ENCODE assay signal across 32 cellular contexts in the genomic region with DNA sequence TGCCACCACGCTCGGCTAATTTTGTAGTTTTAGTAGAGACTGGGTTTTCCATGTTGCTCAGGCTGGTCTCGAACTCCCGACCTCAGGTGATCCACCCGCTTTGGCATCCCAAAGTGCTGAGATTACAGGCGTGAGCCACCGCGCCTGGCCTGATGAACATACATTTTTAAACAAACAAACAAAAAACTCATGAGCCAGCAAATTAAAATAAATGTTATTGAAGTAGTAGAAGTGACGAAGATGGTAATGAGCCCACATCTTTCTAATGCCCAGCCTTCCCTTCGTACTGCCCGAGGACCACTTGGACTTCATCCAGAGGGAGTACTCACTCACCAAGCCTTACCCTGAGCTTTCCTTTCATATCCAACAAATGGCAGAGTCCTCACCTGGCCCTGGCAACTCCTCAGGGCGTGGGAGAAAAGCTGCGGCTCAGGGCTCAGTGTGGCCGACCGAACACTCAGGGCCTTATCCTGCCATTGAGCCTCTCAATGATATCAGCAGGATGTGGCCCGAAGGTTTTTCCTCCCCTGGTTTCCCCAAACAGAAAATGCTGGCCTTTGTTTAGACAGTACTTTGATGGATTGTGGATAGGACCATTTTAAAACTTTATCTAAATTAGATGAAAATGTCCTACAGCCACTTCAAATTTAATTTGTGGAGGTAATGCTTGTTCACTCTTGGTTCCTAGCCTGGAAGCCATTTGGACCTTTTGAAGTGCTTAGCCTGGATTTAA. TPM values are rescaled to one million over a fixed set of nuclear protein-coding genes. Genes with fewer than 3 reads are reported as not detected.
A peak's percentile ranks its signal among the peaks of the same experiment; 100 is the strongest.
DNase-seq lines count a peak whose midpoint lies in the region; TF ChIP-seq lines count a peak whose summit lies in the region.
"Had no signal": no experiment of that assay in that cellular context is flagged by ENCODE, and none has a peak within 500 bp of the region (broad histone marks: within the 10 kb centered on the region; RNA-seq: fewer than 3 reads in every experiment).

No MANE protein-coding gene starts in this region.

- in situ Hi-C loops in SK-MEL-5 (cut with HindIII; ENCODE audit: low pct_unique_long_range_greater_than_20kb, low sequenced_read_pairs) (no loop called here), GM13976 (cut with MboI; ENCODE audit: low sequenced_read_pairs, unreplicated experiment) (no loop called here)

- DNase-seq in NCI-H1417 (lab: John Stamatoyannopoulos, UW) (peak in 2 of 3 experiments; percentile 26 to 74), NCI-H1417 treated with DMSO at 0.1 percent for 48 hours (lab: John Stamatoyannopoulos, UW) (no peak), SK-MEL-5 (ENCODE audit: low read depth, low spot score) (peak; percentile 88), ecto neural progenitor cell (ENCODE audit: low spot score) (peak; percentile 50), NOMO-1 treated with DMSO at 0.1 percent for 48 hours (lab: John Stamatoyannopoulos, UW; ENCODE audit: unreplicated experiment) (no peak), GM13976 (ENCODE audit: low spot score) (no peak), NCI-H2107 treated with DMSO at 0.1 percent for 48 hours (lab: John Stamatoyannopoulos, UW; ENCODE audit: unreplicated experiment) (no peak)
- DNase-seq: activated CD4-positive, alpha-beta T cell treated with anti-CD3 and anti-CD28 coated beads, Interleukin-2, amount 50 U/mL, for 4 hours; activated CD4-positive, CD25-positive, alpha-beta regulatory T cell; activated CD8-positive, alpha-beta memory T cell treated with anti-CD3 and anti-CD28 coated beads, Interleukin-2, amount 10 ng/mL, durations not matched to agents 7 days and 5 days; activated gamma-delta T cell; activated naive CD8-positive, alpha-beta T cell treated with anti-CD3 and anti-CD28 coated beads, Interleukin-2, amount 10 ng/mL, durations not matched to agents 7 days and 5 days; activated T-cell treated with anti-CD3 and anti-CD28 coated beads, Interleukin-2, amount 50 U/mL, for 4 hours; Caco-2; colonic mucosa; DMS53; effector memory CD4-positive, alpha-beta T cell; erythroblast; GOT3; KBM-7; NCI-H1092; NCI-H2029; NCI-H446 treated with DMSO at 0.1 percent for 48 hours; NCI-H82; nucleus accumbens; SIG-M5; stimulated activated CD4-positive, alpha-beta T cell treated with anti-CD3 and anti-CD28 coated beads, Interleukin-4, amount 100 ng/mL, for 4 hours; substantia nigra; T1000 had no signal

- no peak overlapping the region for H3K27ac ChIP-seq in parathyroid adenoma
- H3K27ac ChIP-seq: 22Rv1, ascending aorta, colonic mucosa had no signal

- H3K9me3 ChIP-seq in parathyroid adenoma (ENCODE audit: control insufficient read depth, low read length), result no peaks in the 10 kb centered on the region
- H3K9me3 ChIP-seq: ascending aorta, Caco-2, colonic mucosa had no signal

- no peak overlapping the region for H3K9ac ChIP-seq in parathyroid adenoma

- no peak overlapping the region for H3K4me2 ChIP-seq in parathyroid adenoma (ENCODE audit: low read length)

- H3K36me3 ChIP-seq in parathyroid adenoma (ENCODE audit: control insufficient read depth, insufficient read depth, low read length), result no peaks in the 10 kb centered on the region
- H3K36me3 ChIP-seq: ascending aorta, colonic mucosa had no signal

- H3K4me1 ChIP-seq in parathyroid adenoma, result no peaks in the 10 kb centered on the region
- H3K4me1 ChIP-seq: ascending aorta, Caco-2, colonic mucosa had no signal

- no peaks in the 10 kb centered on the region for H3K79me2 ChIP-seq in parathyroid adenoma

- H3K27me3 ChIP-seq in parathyroid adenoma (ENCODE audit: control insufficient read depth, insufficient read depth, low read length), result no peaks in the 10 kb centered on the region
- H3K27me3 ChIP-seq: ascending aorta, colonic mucosa had no signal

- TF ChIP-seq CTCF in parathyroid adenoma (IDR thresholded peaks at IDR 0.05) (no peak), GM13976 (IDR thresholded peaks at IDR 0.05; ENCODE audit: borderline replicate concordance, control extremely low read depth, extremely low read depth, insufficient read depth, missing control alignments) (no peak)

- peak overlapping the region; percentile 50 for H2AFZ ChIP-seq in parathyroid adenoma

- H3K4me3 ChIP-seq in parathyroid adenoma (ENCODE audit: low read depth, low read length), result no peak overlapping the region
- H3K4me3 ChIP-seq: ascending aorta, colonic mucosa had no signal

RNA-seq across cellular contexts. Expression of gene ABCC4, which starts 22.8 kb away (rescaled TPM):
- 95.1 and 97.1 TPM in 2 replicates for total RNA-seq in SK-MEL-5 (2014; rRNA removed; shearing (Covaris generic))
- polyA plus RNA-seq in SK-MEL-5 (2015; cell fraction: cytosol; rRNA removed), result 52.0 and 73.6 TPM in 2 replicates
- polyA plus RNA-seq in SK-MEL-5 (2015; cell fraction: nucleus; rRNA removed), result 46.8 and 58.6 TPM in 2 replicates

Comparison
In these comparisons a context has a peak if more than half of its experiments do, and no peak if none do; other contexts are left out.
1. DNase-seq: peak in NCI-H1417 (2 of 3), SK-MEL-5 (single experiment) and ecto neural progenitor cell (single experiment); none in NCI-H1417 treated with DMSO at 0.1 percent for 48 hours (single experiment), NOMO-1 treated with DMSO at 0.1 percent for 48 hours (single experiment), GM13976 (single experiment) and NCI-H2107 treated with DMSO at 0.1 percent for 48 hours (single experiment).